Comparison of ENCODE assay signal across 22 cellular contexts in the genomic region with DNA sequence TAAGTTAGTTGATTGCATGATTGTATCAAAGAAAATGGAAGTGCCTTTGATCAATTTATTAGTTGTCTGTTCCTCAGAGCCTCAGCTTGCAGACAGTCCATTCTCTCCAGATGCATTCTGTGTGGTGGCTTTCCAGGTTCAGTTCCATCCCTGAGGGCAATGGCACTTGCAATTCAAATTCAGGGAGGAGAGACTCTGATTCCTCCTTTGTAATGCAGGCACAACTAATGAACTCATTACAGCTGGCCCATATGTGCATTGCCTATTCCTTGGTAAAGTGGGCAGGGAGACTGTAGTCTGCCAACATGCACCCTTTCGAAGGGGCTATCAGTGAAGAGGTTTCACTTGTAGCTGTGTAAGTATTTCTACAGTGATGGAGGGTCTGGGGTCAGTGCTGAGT.
"Had no signal": no experiment of that assay in that cellular context is flagged by ENCODE, and none has a peak within 500 bp of the region (broad histone marks: within the 10 kb centered on the region; RNA-seq: fewer than 3 reads in every experiment).

No MANE protein-coding gene starts in this region.

- H3K9me3 ChIP-seq: body of pancreas, Peyer's patch, SJCRH30 had no signal

- H3K9ac ChIP-seq: KMS-11 had no signal

- H3K9me3 Mint-ChIP-seq: activated naive CD4-positive, alpha-beta T cell treated with anti-CD3 and anti-CD28 coated beads, Interleukin-2, amount 50 U/mL, for 24 hours; T-helper 1 cell treated with Interleukin-12 subunit alpha and Interleukin-12 subunit beta and Interleukin-4 antibody, amounts not matched to agents 30 μg/mL and 1 μg/mL, for 36 hours had no signal

- H3K4me1 Mint-ChIP-seq: activated naive CD4-positive, alpha-beta T cell treated with anti-CD3 and anti-CD28 coated beads, Interleukin-2, amount 50 U/mL, for 24 hours had no signal

- DNase-seq: activated CD4-positive, alpha-beta T cell treated with anti-CD3 and anti-CD28 coated beads for 48 hours; activated CD4-positive, alpha-beta T cell treated with anti-CD3 and anti-CD28 coated beads, Interleukin-2, amount 50 U/mL, for 4 hours; activated CD4-positive, CD25-positive, alpha-beta regulatory T cell treated with anti-CD3 and anti-CD28 coated beads, Interleukin-2, amount 50 U/mL, for 72 hours; activated CD8-positive, alpha-beta memory T cell treated with anti-CD3 and anti-CD28 coated beads, Interleukin-2, amount 50 U/mL, for 48 hours; activated CD8-positive, alpha-beta T cell treated with anti-CD3 and anti-CD28 coated beads, Interleukin-2, amount 10 ng/mL, durations not matched to agents 7 days and 5 days; activated naive CD4-positive, alpha-beta T cell; activated T-cell treated with anti-CD3 and anti-CD28 coated beads, Interleukin-2, amount 50 U/mL, for 1 hour; aorta; body of pancreas; central memory CD4-positive, alpha-beta T cell; NCI-H1092; NCI-H1417; NCI-H1930; NCI-H510A treated with DMSO at 0.1 percent for 48 hours; NK-92 treated with Interleukin-12 subunit alpha and Interleukin-12 subunit beta, amount 100 ng/mL, for 24 hours; Peyer's patch; Right ventricle myocardium superior; SJCRH30 had no signal

- H3K27ac Mint-ChIP-seq: activated CD8-positive, alpha-beta T cell treated with anti-CD3 and anti-CD28 coated beads, Interleukin-2, amount 10 ng/mL, durations not matched to agents 7 days and 5 days; activated naive CD4-positive, alpha-beta T cell treated with anti-CD3 and anti-CD28 coated beads, Interleukin-2, amount 50 U/mL, for 24 hours; T-helper 1 cell treated with Interleukin-12 subunit alpha and Interleukin-12 subunit beta and Interleukin-4 antibody, amounts not matched to agents 30 μg/mL and 1 μg/mL, for 36 hours had no signal

- H3K36me3 Mint-ChIP-seq: activated naive CD4-positive, alpha-beta T cell treated with anti-CD3 and anti-CD28 coated beads, Interleukin-2, amount 50 U/mL, for 24 hours had no signal

- ATAC-seq: activated CD8-positive, alpha-beta T cell treated with anti-CD3 and anti-CD28 coated beads, Interleukin-2, amount 10 ng/mL, durations not matched to agents 7 days and 5 days; body of pancreas had no signal

- H3K27me3 ChIP-seq: body of pancreas, Peyer's patch, SJCRH30 had no signal

- H3K27ac ChIP-seq: body of pancreas, KMS-11, Peyer's patch, RWPE1, SJCRH30 had no signal

- H3K4me3 Mint-ChIP-seq: activated CD8-positive, alpha-beta T cell treated with anti-CD3 and anti-CD28 coated beads, Interleukin-2, amount 10 ng/mL, durations not matched to agents 7 days and 5 days; activated naive CD4-positive, alpha-beta T cell treated with anti-CD3 and anti-CD28 coated beads, Interleukin-2, amount 50 U/mL, for 24 hours; T-helper 1 cell treated with Interleukin-12 subunit alpha and Interleukin-12 subunit beta and Interleukin-4 antibody, amounts not matched to agents 30 μg/mL and 1 μg/mL, for 36 hours had no signal

- H3K4me2 ChIP-seq: KMS-11 had no signal

- H3K4me1 ChIP-seq: body of pancreas, Peyer's patch, SJCRH30 had no signal
